In genomic region chr10:116110736-116111135, GRCh38 we compare ENCODE assay signal across 20 cellular contexts.
DNase-seq lines count a peak whose midpoint lies in the region; ATAC-seq and TF ChIP-seq lines count a peak whose summit lies in the region.
"Had no signal": no experiment of that assay in that cellular context is flagged by ENCODE, and none has a peak within 500 bp of the region (broad histone marks: within the 10 kb centered on the region; RNA-seq: fewer than 3 reads in every experiment).

No MANE protein-coding gene starts in this region.

- H3K27me3 ChIP-seq in stomach (no peaks in the 10 kb centered on the region), vagina (no peaks in the 10 kb centered on the region), brain microvascular endothelial cell (replicated peaks) (no peaks in the 10 kb centered on the region)

- no peaks in the 10 kb centered on the region for H3K27me3 Mint-ChIP-seq in activated CD8-positive, alpha-beta memory T cell treated with anti-CD3 and anti-CD28 coated beads, Interleukin-2, amount 10 ng/mL, durations not matched to agents 7 days and 5 days
- no peaks in the 10 kb centered on the region for H3K27me3 Mint-ChIP-seq in activated T-helper 2 cell treated with anti-CD3 and anti-CD28 coated beads, Interferon-gamma antibody, Interleukin-2, Interleukin-4, amounts not matched to agents 10 μg/mL and 5 μg/mL and 100 μg/mL, durations not matched to agents 14 hours and 24 hours and 36 hours (ENCODE audit: low read depth)
- H3K27me3 Mint-ChIP-seq: CD4-positive, alpha-beta T cell had no signal

- H3K9me3 Mint-ChIP-seq in activated CD8-positive, alpha-beta memory T cell treated with anti-CD3 and anti-CD28 coated beads, Interleukin-2, amount 10 ng/mL, durations not matched to agents 7 days and 5 days (ENCODE audit: low read depth), result no peaks in the 10 kb centered on the region
- no peaks in the 10 kb centered on the region for H3K9me3 Mint-ChIP-seq in activated T-helper 2 cell treated with anti-CD3 and anti-CD28 coated beads, Interferon-gamma antibody, Interleukin-2, Interleukin-4, amounts not matched to agents 10 μg/mL and 5 μg/mL and 100 μg/mL, durations not matched to agents 14 hours and 24 hours and 36 hours
- H3K9me3 Mint-ChIP-seq: CD4-positive, alpha-beta T cell had no signal

- TF ChIP-seq POLR2A in stomach (IDR thresholded peaks at IDR 0.05) (no peak), vagina (IDR thresholded peaks at IDR 0.05) (no peak)

- H3K4me3 Mint-ChIP-seq in activated CD8-positive, alpha-beta memory T cell treated with anti-CD3 and anti-CD28 coated beads, Interleukin-2, amount 10 ng/mL, durations not matched to agents 7 days and 5 days, result no peak overlapping the region
- H3K4me3 Mint-ChIP-seq in activated T-helper 2 cell treated with anti-CD3 and anti-CD28 coated beads, Interferon-gamma antibody, Interleukin-2, Interleukin-4, amounts not matched to agents 10 μg/mL and 5 μg/mL and 100 μg/mL, durations not matched to agents 14 hours and 24 hours and 36 hours (ENCODE audit: low read depth), result no peak overlapping the region
- H3K4me3 Mint-ChIP-seq: CD4-positive, alpha-beta T cell had no signal

- in situ Hi-C loops in brain microvascular endothelial cell (cut with HindIII; ENCODE audit: low pct_ligation_motif_present, low sequenced_read_pairs), result no loop called here

- intact Hi-C loops in stomach (cut with DNase I; ENCODE audit: low total_unique reads), result no loop called here
- intact Hi-C loops in vagina (cut with DNase I), result no loop called here
- intact Hi-C loops in activated T-helper 2 cell treated with anti-CD3 and anti-CD28 coated beads, Interferon-gamma antibody, Interleukin-2, Interleukin-4, amounts not matched to agents 10 μg/mL and 5 μg/mL and 100 μg/mL, durations not matched to agents 14 hours and 24 hours and 36 hours (cut with micrococcal nuclease), result no loop called here

- peak; percentile 28 for DNase-seq in activated CD8-positive, alpha-beta memory T cell treated with anti-CD3 and anti-CD28 coated beads for 24 hours
- no peak for DNase-seq in activated CD8-positive, alpha-beta memory T cell treated with anti-CD3 and anti-CD28 coated beads, Interleukin-2, amount 10 ng/mL, durations not matched to agents 7 days and 5 days
- DNase-seq in left lobe of liver (ENCODE audit: low spot score) (peak; percentile 8), stomach (peak; percentile 5), vagina (ENCODE audit: extremely low spot score in 2 of 2) (peak; percentile 58 to 82), brain microvascular endothelial cell (no peak)
- DNase-seq in activated T-helper 2 cell treated with anti-CD3 and anti-CD28 coated beads, Interferon-gamma antibody, Interleukin-2, Interleukin-4, amounts not matched to agents 10 μg/mL and 5 μg/mL and 100 μg/mL, durations not matched to agents 14 hours and 24 hours and 36 hours (ENCODE audit: low spot score), result no peak
- DNase-seq: AML-193; Caco-2; CD4-positive, alpha-beta T cell; DMS79; GDM1; GOT3; IMR-90 had no signal

- H3K36me3 Mint-ChIP-seq in activated CD8-positive, alpha-beta memory T cell treated with anti-CD3 and anti-CD28 coated beads, Interleukin-2, amount 10 ng/mL, durations not matched to agents 7 days and 5 days, result no peaks in the 10 kb centered on the region
- H3K36me3 Mint-ChIP-seq in activated T-helper 2 cell treated with anti-CD3 and anti-CD28 coated beads, Interferon-gamma antibody, Interleukin-2, Interleukin-4, amounts not matched to agents 10 μg/mL and 5 μg/mL and 100 μg/mL, durations not matched to agents 14 hours and 24 hours and 36 hours (ENCODE audit: low read depth), result no peaks in the 10 kb centered on the region

- no peak for TF ChIP-seq CTCF in stomach (IDR thresholded peaks at IDR 0.05)
- no peak for TF ChIP-seq CTCF in vagina (IDR thresholded peaks at IDR 0.05)
- no peak for TF ChIP-seq CTCF in brain microvascular endothelial cell (IDR thresholded peaks at IDR 0.05; ENCODE audit: low read depth, low read length, missing control alignments)

- H3K27ac ChIP-seq in stomach (no peak overlapping the region), vagina (no peak overlapping the region), brain microvascular endothelial cell (no peak overlapping the region)
- H3K27ac ChIP-seq: 22Rv1, A549, C4-2B, HL-60 had no signal

- H3K36me3 ChIP-seq in stomach (no peaks in the 10 kb centered on the region), vagina (no peaks in the 10 kb centered on the region), brain microvascular endothelial cell (replicated peaks) (no peaks in the 10 kb centered on the region)
- H3K36me3 ChIP-seq: HAP-1 had no signal

- no peak for ATAC-seq in activated CD8-positive, alpha-beta memory T cell treated with anti-CD3 and anti-CD28 coated beads, Interleukin-2, amount 10 ng/mL, durations not matched to agents 7 days and 5 days
- no peak for ATAC-seq in left lobe of liver
- no peak for ATAC-seq in GM18870 (IDR thresholded peaks at IDR 0.05; ENCODE audit: unreplicated experiment)
- ATAC-seq: A549 had no signal

- TF ChIP-seq EP300 in stomach (IDR thresholded peaks at IDR 0.05), result no peak

- CTCF ChIA-PET in activated CD8-positive, alpha-beta memory T cell treated with anti-CD3 and anti-CD28 coated beads, Interleukin-2, amount 10 ng/mL, durations not matched to agents 7 days and 5 days (lab: Charles Lee), result no interaction called here

- H3K4me1 Mint-ChIP-seq in activated CD8-positive, alpha-beta memory T cell treated with anti-CD3 and anti-CD28 coated beads, Interleukin-2, amount 10 ng/mL, durations not matched to agents 7 days and 5 days, result no peaks in the 10 kb centered on the region
- no peaks in the 10 kb centered on the region for H3K4me1 Mint-ChIP-seq in activated T-helper 2 cell treated with anti-CD3 and anti-CD28 coated beads, Interferon-gamma antibody, Interleukin-2, Interleukin-4, amounts not matched to agents 10 μg/mL and 5 μg/mL and 100 μg/mL, durations not matched to agents 14 hours and 24 hours and 36 hours (ENCODE audit: low read depth)

- H3K4me1 ChIP-seq in stomach, result peaks cover 0 to 5% (median 0%) of the 10 kb centered on the region in 4 donors
- H3K4me1 ChIP-seq in vagina, result no peaks in the 10 kb centered on the region
- H3K4me1 ChIP-seq: HAP-1 had no signal

- H3K9me3 ChIP-seq in stomach, result no peaks in the 10 kb centered on the region
- no peaks in the 10 kb centered on the region for H3K9me3 ChIP-seq in vagina
- H3K9me3 ChIP-seq: A549, Caco-2, HAP-1 had no signal

- H3K27ac Mint-ChIP-seq in activated CD8-positive, alpha-beta memory T cell treated with anti-CD3 and anti-CD28 coated beads, Interleukin-2, amount 10 ng/mL, durations not matched to agents 7 days and 5 days, result no peak overlapping the region
- no peak overlapping the region for H3K27ac Mint-ChIP-seq in activated T-helper 2 cell treated with anti-CD3 and anti-CD28 coated beads, Interferon-gamma antibody, Interleukin-2, Interleukin-4, amounts not matched to agents 10 μg/mL and 5 μg/mL and 100 μg/mL, durations not matched to agents 14 hours and 24 hours and 36 hours
- H3K27ac Mint-ChIP-seq: CD4-positive, alpha-beta T cell had no signal

- no peak overlapping the region for H3K4me3 ChIP-seq in stomach
- no peak overlapping the region for H3K4me3 ChIP-seq in vagina
- no peak overlapping the region for H3K4me3 ChIP-seq in brain microvascular endothelial cell (ENCODE audit: low read depth, low read length)
- H3K4me3 ChIP-seq: A549, HAP-1 had no signal

- 84 to 98% (median 90%) methylated on average over 4 of the region's 4 CpGs for WGBS in stomach, 5 donors

Comparison
In these comparisons a context has a peak if more than half of its experiments do, and no peak if none do; other contexts are left out.
1. DNase-seq: peak in activated CD8-positive, alpha-beta memory T cell treated with anti-CD3 and anti-CD28 coated beads for 24 hours (single experiment), left lobe of liver (single experiment), stomach (single experiment) and vagina (2 of 2); none in activated CD8-positive, alpha-beta memory T cell treated with anti-CD3 and anti-CD28 coated beads, Interleukin-2, amount 10 ng/mL, durations not matched to agents 7 days and 5 days (single experiment), activated T-helper 2 cell treated with anti-CD3 and anti-CD28 coated beads, Interferon-gamma antibody, Interleukin-2, Interleukin-4, amounts not matched to agents 10 μg/mL and 5 μg/mL and 100 μg/mL, durations not matched to agents 14 hours and 24 hours and 36 hours (single experiment) and brain microvascular endothelial cell (single experiment).